ENCODE assay signal across 23 cellular contexts in genomic region chr14:55849833-55850232, GRCh38.
"Had no signal": no experiment of that assay in that cellular context is flagged by ENCODE, and none has a peak within 500 bp of the region (broad histone marks: within the 10 kb centered on the region; RNA-seq: fewer than 3 reads in every experiment).

No MANE protein-coding gene starts in this region.

- H3K4me3 ChIP-seq: left lung, lung, ovary, right atrium auricular region, skin epidermis, spleen, tibial nerve, upper lobe of left lung, vagina had no signal

- DNase-seq: hypothalamus; immature natural killer cell; kidney; left colon; left lung; mesendoderm; naive B cell; ovary; spleen; stimulated activated CD4-positive, alpha-beta T cell treated with anti-CD3 and anti-CD28 coated beads, Interleukin-4, amount 100 ng/mL, for 4 hours; stimulated activated CD8-positive, alpha-beta memory T cell treated with anti-CD3 and anti-CD28 coated beads, Interleukin-4, amount 100 ng/mL, for 48 hours; stimulated activated naive CD4-positive, alpha-beta T cell treated with Interleukin-2 at 50 U/mL for 16 hours; stimulated activated naive CD8-positive, alpha-beta T cell treated with anti-CD3 and anti-CD28 coated beads, Interleukin-15, amount 100 ng/mL, for 72 hours; substantia nigra; upper lobe of left lung had no signal

- H3K9me3 ChIP-seq: left lung, upper lobe of left lung, vagina had no signal

- H3K27me3 ChIP-seq: left lung, ovary, right atrium auricular region, spleen, tibial nerve, upper lobe of left lung, vagina had no signal

- H3K27ac ChIP-seq: left lung, ovary, right atrium auricular region, skin epidermis, tibial nerve, upper lobe of left lung, vagina had no signal

- ATAC-seq: left colon; left lung; natural killer cell treated with Interleukin-12 subunit alpha and Interleukin-12 subunit beta and Interleukin-15 and Interleukin-18, amount 100 ng/mL, for 72 hours; sciatic nerve; stimulated activated memory B cell treated with anti-CD40 and anti-IgM and Interleukin-4, amounts not matched to agents 10 μg/mL and 1 μg/mL and 100 μg/mL, for 72 hours; stimulated activated naive CD8-positive, alpha-beta T cell treated with anti-CD3 and anti-CD28 coated beads, Interleukin-15, amount 100 ng/mL, for 72 hours had no signal

- H3K4me1 ChIP-seq: left lung, upper lobe of left lung had no signal

- H3K36me3 ChIP-seq: left lung, ovary, right atrium auricular region, spleen, tibial nerve, upper lobe of left lung, vagina had no signal
